1 cellular context compared by ENCODE assay signal in the genomic region with DNA sequence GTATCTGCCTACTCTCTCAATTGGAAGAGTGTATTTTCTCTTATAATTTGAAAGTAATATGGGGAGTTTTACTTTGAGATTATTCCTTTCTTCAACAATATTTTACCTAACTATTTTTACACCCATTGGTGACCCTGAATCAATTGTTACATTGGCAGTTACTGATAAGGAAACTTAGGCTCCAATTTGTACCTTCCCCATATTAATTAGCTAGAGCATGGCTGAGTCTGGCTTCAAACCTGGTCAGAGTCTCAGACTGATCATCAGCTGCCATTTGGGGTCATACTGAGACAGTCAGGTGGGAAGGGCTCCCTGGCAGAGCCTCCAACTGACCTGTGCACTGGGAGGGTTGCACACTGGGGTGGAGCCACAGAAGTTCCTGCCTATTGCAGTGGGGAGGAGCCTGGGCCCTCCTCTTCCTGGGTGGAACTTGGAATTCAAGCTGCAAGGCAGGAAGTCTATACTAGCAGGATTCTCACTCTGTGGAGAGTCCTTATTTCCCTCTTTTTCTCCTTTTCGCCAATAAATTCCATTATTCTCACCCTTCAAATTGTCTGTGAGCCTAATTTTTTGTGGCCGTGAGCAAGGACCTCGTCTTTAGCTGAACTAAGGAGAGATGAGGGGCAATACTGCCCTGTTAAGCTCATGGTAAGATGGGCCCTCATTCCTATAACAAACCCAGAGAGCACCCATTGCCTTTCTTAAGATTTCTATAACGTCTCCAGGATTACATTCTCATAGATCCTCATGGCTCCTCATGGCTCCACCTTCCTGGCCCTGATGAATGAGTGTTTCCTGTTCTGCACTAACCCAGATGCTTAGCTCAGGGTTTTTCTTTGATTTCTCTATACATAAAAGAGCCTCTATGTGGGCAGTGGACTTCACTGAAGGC.
A peak's percentile ranks its signal among the peaks of the same experiment; 100 is the strongest.
TF ChIP-seq lines count a peak whose summit lies in the region.

No MANE protein-coding gene starts in this region.

TF ChIP-seq in K562, 482 proteins besides CTCF, POLR2A, EP300 and RAD21 (continued from another document and continues in another):
- TF ChIP-seq MGA (IDR thresholded peaks at IDR 0.05): peak; percentile 54
- no peak; the same call in 1 of the 2 replicates for TF ChIP-seq ZNF41 (CRISPR knock-in tag; conservative IDR thresholded peaks at IDR 0.05)
- no peak for TF ChIP-seq ATF1 (CRISPR knock-in tag; IDR thresholded peaks at IDR 0.05)
- peak; percentile 13; the same call in 1 of the 2 replicates for TF ChIP-seq ATF1 (tag; IDR thresholded peaks at IDR 0.05)
- peak; percentile 53 for TF ChIP-seq BRD9 (IDR thresholded peaks at IDR 0.05; ENCODE audit: low read depth, partially characterized antibody)
- peak; percentile 47; the same call in 1 of the 2 replicates for TF ChIP-seq HDAC2 (IDR thresholded peaks at IDR 0.05)
- peak; percentile 33; the same call in 1 of the 2 replicates for TF ChIP-seq NBN (IDR thresholded peaks at IDR 0.05; ENCODE audit: low read depth)
- no peak for TF ChIP-seq ZNF3 (CRISPR knock-in tag; IDR thresholded peaks at IDR 0.05)
- TF ChIP-seq SRF (CRISPR knock-in tag; IDR thresholded peaks at IDR 0.05): peak in 1 of 2 experiments; percentile 83; a peak in 2 of 4 replicates
- TF ChIP-seq NR2C1 (IDR thresholded peaks at IDR 0.05): peak; percentile 56
- peak; percentile 68; the same call in 1 of the 2 replicates for TF ChIP-seq NR2C1 (tag; IDR thresholded peaks at IDR 0.05)
- peak; percentile 49 for TF ChIP-seq E2F8 (IDR thresholded peaks at IDR 0.05; ENCODE audit: low read depth, partially characterized antibody)
- peak; percentile 47; the same call in 1 of the 2 replicates for TF ChIP-seq SMAD3 (CRISPR knock-in tag; conservative IDR thresholded peaks at IDR 0.05)
- TF ChIP-seq, protein P1, sequence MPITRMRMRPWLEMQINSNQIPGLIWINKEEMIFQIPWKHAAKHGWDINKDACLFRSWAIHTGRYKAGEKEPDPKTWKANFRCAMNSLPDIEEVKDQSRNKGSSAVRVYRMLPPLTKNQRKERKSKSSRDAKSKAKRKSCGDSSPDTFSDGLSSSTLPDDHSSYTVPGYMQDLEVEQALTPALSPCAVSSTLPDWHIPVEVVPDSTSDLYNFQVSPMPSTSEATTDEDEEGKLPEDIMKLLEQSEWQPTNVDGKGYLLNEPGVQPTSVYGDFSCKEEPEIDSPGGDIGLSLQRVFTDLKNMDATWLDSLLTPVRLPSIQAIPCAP (CRISPR knock-in tag; IDR thresholded peaks at IDR 0.05; ENCODE audit: borderline replicate concordance): no peak
- peak; percentile 79; the same call in 1 of the 2 replicates for TF ChIP-seq PATZ1 (CRISPR knock-in tag; IDR thresholded peaks at IDR 0.05; ENCODE audit: borderline replicate concordance)
- no peak for TF ChIP-seq POU5F1 (IDR thresholded peaks at IDR 0.05; ENCODE audit: borderline replicate concordance, low read depth, low read length, partially characterized antibody)
- TF ChIP-seq CUX1 (CRISPR knock-in tag; IDR thresholded peaks at IDR 0.05): peak; percentile 56; the same call in 1 of the 2 replicates
